34 cellular contexts compared by ENCODE assay signal in the genomic region with DNA sequence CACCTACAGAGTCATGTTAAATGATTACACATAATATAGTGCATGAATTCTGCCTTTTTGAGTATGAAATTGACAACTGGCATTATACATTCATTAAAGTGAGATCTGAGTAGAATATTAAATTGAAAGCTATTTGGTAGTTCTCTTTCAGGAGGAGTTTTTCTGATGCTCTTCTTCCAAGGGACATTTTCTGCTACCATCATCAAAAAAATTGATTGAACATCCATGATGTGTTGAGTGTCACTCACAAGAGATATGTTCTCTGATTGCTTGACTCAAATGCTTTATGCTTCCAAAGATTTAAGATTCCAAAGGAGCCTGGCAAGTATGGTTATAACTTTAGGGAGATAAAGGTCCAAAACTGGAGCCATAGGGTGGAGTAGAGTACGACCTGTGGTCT.
"Had no signal": no experiment of that assay in that cellular context is flagged by ENCODE, and none has a peak within 500 bp of the region (broad histone marks: within the 10 kb centered on the region; RNA-seq: fewer than 3 reads in every experiment).

No MANE protein-coding gene starts in this region.

- H3K27ac ChIP-seq: adrenal gland, body of pancreas, brain microvascular endothelial cell, cardiac muscle cell had no signal

- H3K9me3 ChIP-seq: adrenal gland, body of pancreas had no signal

- FAIRE-seq: astrocyte, bronchial epithelial cell had no signal

- H3K4me3 ChIP-seq: adrenal gland, body of pancreas, cardiac muscle cell had no signal

- H3K36me3 ChIP-seq: adrenal gland, brain microvascular endothelial cell, cardiac muscle cell had no signal

- DNase-seq: activated B cell treated with CpG ODN at 0.5 μM for 24 hours; activated CD4-positive, alpha-beta memory T cell treated with anti-CD3 and anti-CD28 coated beads for 36 hours; activated CD4-positive, alpha-beta T cell treated with anti-CD3 and anti-CD28 coated beads for 4 hours; activated CD4-positive, alpha-beta T cell treated with anti-CD3 and anti-CD28 coated beads, Interleukin-2, amount 10 ng/mL, durations not matched to agents 24 days and 14 days; activated CD4-positive, alpha-beta T cell treated with anti-CD3 and anti-CD28 coated beads, Interleukin-2, amount 50 U/mL, for 1 hour; activated CD4-positive, alpha-beta T cell treated with anti-CD3 and anti-CD28 coated beads, Interleukin-2, amount 50 U/mL, for 4 hours; activated CD4-positive, CD25-positive, alpha-beta regulatory T cell treated with anti-CD3 and anti-CD28 coated beads, Interleukin-2, amount 50 U/mL, for 72 hours; activated CD8-positive, alpha-beta memory T cell treated with anti-CD3 and anti-CD28 coated beads, Interleukin-2, amount 50 U/mL, for 4 hours; activated CD8-positive, alpha-beta T cell treated with anti-CD3 and anti-CD28 coated beads for 36 hours; activated effector memory CD4-positive, alpha-beta T cell treated with anti-CD3 and anti-CD28 coated beads, Interleukin-2, amount 50 U/mL, for 16 hours; activated gamma-delta T cell treated with Interleukin-2 at 50 U/mL for 16 hours; activated naive CD4-positive, alpha-beta T cell; activated naive CD4-positive, alpha-beta T cell treated with anti-CD3 and anti-CD28 coated beads for 36 hours; activated naive CD4-positive, alpha-beta T cell treated with anti-CD3 and anti-CD28 coated beads, Interleukin-2, amount 50 U/mL, for 16 hours; activated naive CD8-positive, alpha-beta T cell treated with anti-CD3 and anti-CD28 coated beads for 36 hours; activated T-cell treated with anti-CD3 and anti-CD28 coated beads for 4 hours; activated T-cell treated with anti-CD3 and anti-CD28 coated beads, Interleukin-2, amount 50 U/mL, for 1 hour; activated T-cell treated with anti-CD3 and anti-CD28 coated beads, Interleukin-2, amount 50 U/mL, for 4 hours; activated T-cell treated with anti-CD3 and anti-CD28 coated beads, Interleukin-2, amount 50 U/mL, for 72 hours; adrenal gland; amniotic stem cell; aorta; body of pancreas; brain microvascular endothelial cell; caudate nucleus; cerebellar nuclear complex; T-helper 1 cell; T-helper 2 cell; T-helper 9 cell had no signal

- ATAC-seq: activated CD8-positive, alpha-beta T cell treated with anti-CD3 and anti-CD28 coated beads for 36 hours; activated naive CD4-positive, alpha-beta T cell treated with anti-CD3 and anti-CD28 coated beads, Interleukin-2, amount 50 U/mL, for 72 hours; activated T-cell treated with anti-CD3 and anti-CD28 coated beads, Interleukin-2, amount 50 U/mL, for 4 hours; activated T-cell treated with anti-CD3 and anti-CD28 coated beads, Interleukin-2, amount 50 U/mL, for 72 hours; activated T-helper 17 cell treated with anti-CD3 and anti-CD28 coated beads, Interleukin-2, amount 50 U/mL, for 72 hours; body of pancreas had no signal

- H3K27me3 ChIP-seq: adrenal gland, body of pancreas, brain microvascular endothelial cell, cardiac muscle cell had no signal

- H3K4me1 ChIP-seq: adrenal gland, body of pancreas had no signal
